ENCODE assay signal across 14 cellular contexts in the genomic region with DNA sequence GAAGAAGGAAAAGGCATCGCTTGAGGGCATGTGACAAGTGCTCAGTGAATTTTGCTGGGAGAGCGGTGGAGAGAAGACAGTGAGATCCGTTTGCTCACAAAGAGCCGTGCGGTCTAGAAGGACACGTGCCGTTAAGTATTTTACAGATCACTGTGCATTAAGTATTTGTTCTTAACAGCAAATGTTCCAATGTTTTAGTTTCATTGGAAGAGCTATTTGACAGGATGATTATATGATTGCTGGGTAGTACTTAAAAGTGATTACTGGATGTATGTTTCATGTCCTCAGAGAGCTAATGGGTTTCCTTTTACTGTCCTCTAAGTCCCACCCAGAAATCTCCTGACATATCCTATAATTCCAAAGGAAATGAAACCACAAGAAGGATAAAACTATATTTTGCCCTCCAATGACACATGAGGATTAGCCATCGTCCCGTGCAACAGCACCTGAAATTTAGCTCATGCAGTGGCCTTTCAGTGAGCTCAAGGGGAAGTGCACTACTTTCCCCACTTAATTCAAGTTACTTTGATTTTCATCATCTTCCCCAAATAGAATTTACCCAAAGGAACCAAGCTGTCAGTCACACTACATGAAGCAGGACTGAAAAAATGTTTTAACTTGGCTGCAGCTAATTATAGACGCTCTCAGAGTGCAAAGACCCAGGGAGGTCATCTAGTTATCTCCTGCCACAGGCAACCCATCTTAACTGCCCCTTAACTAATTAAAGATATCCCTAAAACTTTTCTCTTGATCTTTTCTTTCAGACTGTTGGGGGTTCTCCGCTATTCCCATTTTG.
"Had no signal": no experiment of that assay in that cellular context is flagged by ENCODE, and none has a peak within 500 bp of the region (broad histone marks: within the 10 kb centered on the region; RNA-seq: fewer than 3 reads in every experiment).

No MANE protein-coding gene starts in this region.

- ATAC-seq: activated CD8-positive, alpha-beta T cell treated with anti-CD3 and anti-CD28 coated beads, Interleukin-2, amount 10 ng/mL, durations not matched to agents 7 days and 5 days; activated T-cell treated with anti-CD3 and anti-CD28 coated beads, Interleukin-2, amount 50 U/mL, for 72 hours had no signal

- H3K27ac ChIP-seq: neural progenitor cell, sigmoid colon, thoracic aorta had no signal

- H3K4me1 ChIP-seq: neural progenitor cell, sigmoid colon had no signal

- H3K27me3 ChIP-seq: neural progenitor cell, sigmoid colon had no signal

- H3K4me3 ChIP-seq: neural progenitor cell, sigmoid colon, thoracic aorta had no signal

- H3K4me2 ChIP-seq: neural progenitor cell had no signal

- H3K9me3 ChIP-seq: sigmoid colon, thoracic aorta had no signal

- H3K36me3 ChIP-seq: neural progenitor cell, sigmoid colon, thoracic aorta had no signal

- H3K9ac ChIP-seq: neural progenitor cell had no signal

- DNase-seq: activated CD4-positive, alpha-beta T cell treated with anti-CD3 and anti-CD28 coated beads, Interleukin-2, amount 10 ng/mL, durations not matched to agents 24 days and 14 days; activated CD4-positive, CD25-positive, alpha-beta regulatory T cell; activated CD8-positive, alpha-beta memory T cell treated with anti-CD3 and anti-CD28 coated beads, Interleukin-2, amount 50 U/mL, for 4 hours; activated CD8-positive, alpha-beta T cell treated with anti-CD3 and anti-CD28 coated beads, Interleukin-2, amount 10 ng/mL, durations not matched to agents 7 days and 5 days; activated gamma-delta T cell treated with Interleukin-2 at 50 U/mL for 16 hours; activated T-cell treated with anti-CD3 and anti-CD28 coated beads, Interleukin-2, amount 50 U/mL, for 72 hours; amniotic stem cell; cortex of kidney; effector memory CD4-positive, alpha-beta T cell; mammary epithelial cell; sigmoid colon; stimulated activated CD4-positive, alpha-beta T cell treated with anti-CD3 and anti-CD28 coated beads, Interleukin-1b, Interleukin-23, amount 100 ng/mL, for 48 hours had no signal

- H2AFZ ChIP-seq: neural progenitor cell had no signal
